In the genomic region with DNA sequence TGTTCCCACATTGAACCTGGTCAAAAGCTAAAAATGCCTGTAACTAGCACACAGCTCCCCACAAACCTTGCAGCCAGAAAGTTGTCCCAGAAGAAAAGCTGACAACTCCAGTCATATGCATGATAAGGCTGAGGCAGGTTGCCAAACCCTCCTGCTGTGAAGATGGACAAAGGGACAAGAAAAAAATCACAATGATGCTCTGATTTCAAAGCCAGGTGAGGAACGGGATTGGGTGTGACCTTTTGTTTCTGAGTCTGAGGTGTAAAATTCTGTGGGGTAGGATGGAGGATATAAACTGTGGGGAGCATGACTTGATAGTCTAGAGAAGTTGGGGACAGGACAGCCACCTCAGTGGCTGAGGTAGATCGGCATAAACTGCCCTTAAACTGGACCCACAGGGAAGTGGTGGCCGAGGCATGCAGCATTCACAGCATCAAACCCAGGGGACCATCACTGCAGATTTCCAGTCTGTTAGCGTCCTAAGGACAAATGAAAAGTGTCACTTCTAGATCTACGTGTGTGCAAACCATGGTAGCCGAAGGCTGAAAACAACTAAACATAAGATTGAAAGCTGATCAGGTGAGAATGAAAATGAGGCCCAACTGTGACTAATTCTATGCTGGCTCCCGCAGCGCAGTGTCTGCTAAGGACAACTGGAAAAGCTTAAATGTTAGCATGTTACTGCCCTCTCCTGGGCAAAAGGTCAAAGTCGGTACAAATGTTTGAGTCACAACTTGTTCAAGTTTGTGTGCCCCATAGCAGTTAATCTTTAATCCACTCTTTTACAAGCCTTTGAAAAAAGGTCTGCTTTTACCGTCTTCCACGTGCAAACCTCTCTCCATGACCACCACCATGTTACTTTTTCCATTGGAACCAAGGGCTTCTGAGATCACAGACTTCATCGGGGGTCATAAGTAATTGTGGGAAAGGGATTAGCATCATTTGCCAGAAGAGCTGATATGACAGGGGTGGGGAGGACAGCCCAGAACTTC, we compare ENCODE assay signal across 8 cellular contexts. TPM values are rescaled to one million over a fixed set of nuclear protein-coding genes. Genes with fewer than 3 reads are reported as not detected.
DNase-seq lines count a peak whose midpoint lies in the region; ATAC-seq and TF ChIP-seq lines count a peak whose summit lies in the region.

No MANE protein-coding gene starts in this region.

- no peak overlapping the region for H3K27ac Mint-ChIP-seq in stimulated activated naive CD8-positive, alpha-beta T cell treated with anti-CD3 and anti-CD28 coated beads, Interleukin-15, amount 100 ng/mL, for 72 hours

- H3K9me3 Mint-ChIP-seq in stimulated activated naive CD8-positive, alpha-beta T cell treated with anti-CD3 and anti-CD28 coated beads, Interleukin-15, amount 100 ng/mL, for 72 hours = peaks cover 9% of the 10 kb centered on the region in 2 donors

- intact Hi-C loops in left cardiac atrium (cut with DNase I) = loop anchor here in 1 of 2 donors (2.0 to 5.0 kb wide), 2 partner anchors 201 to 664 kb away; no protein-coding TSS in a partner anchor

- peak; percentile 61 for TF ChIP-seq CTCF in LNCAP (IDR thresholded peaks at IDR 0.05)

- DNase-seq in GM03348 (ENCODE audit: low spot score) (peak; percentile 50), left cardiac atrium (peak; percentile 33), activated gamma-delta T cell (lab: John Stamatoyannopoulos, UW) (no peak), dedifferentiated amniotic fluid mesenchymal stem cell (ENCODE audit: extremely low spot score) (no peak)
- peak; percentile 1 to 14 for DNase-seq in stimulated activated naive CD8-positive, alpha-beta T cell treated with anti-CD3 and anti-CD28 coated beads, Interleukin-15, amount 100 ng/mL, for 72 hours

- peaks cover 37% of the 10 kb centered on the region for H3K27me3 Mint-ChIP-seq in stimulated activated naive CD8-positive, alpha-beta T cell treated with anti-CD3 and anti-CD28 coated beads, Interleukin-15, amount 100 ng/mL, for 72 hours

- H3K4me3 Mint-ChIP-seq in stimulated activated naive CD8-positive, alpha-beta T cell treated with anti-CD3 and anti-CD28 coated beads, Interleukin-15, amount 100 ng/mL, for 72 hours = no peak overlapping the region

- peak; percentile 53 for ATAC-seq in GM21367 (IDR thresholded peaks at IDR 0.05; ENCODE audit: unreplicated experiment)
- ATAC-seq in SK-N-SH treated with all-trans-retinoic acid at 6 μM for 48 hours = peak; percentile 90
- peak; percentile 82 to 84 for ATAC-seq in left cardiac atrium
- peak; percentile 52 for ATAC-seq in stimulated activated naive CD8-positive, alpha-beta T cell treated with anti-CD3 and anti-CD28 coated beads, Interleukin-15, amount 100 ng/mL, for 72 hours

- no peaks in the 10 kb centered on the region for H3K4me1 Mint-ChIP-seq in stimulated activated naive CD8-positive, alpha-beta T cell treated with anti-CD3 and anti-CD28 coated beads, Interleukin-15, amount 100 ng/mL, for 72 hours

TF ChIP-seq in SK-N-SH treated with all-trans-retinoic acid at 6 μM for 48 hours, 23 proteins besides CTCF, POLR2A, EP300 and RAD21:
- TF ChIP-seq PPARA (CRISPR knock-in tag; IDR thresholded peaks at IDR 0.05; ENCODE audit: borderline replicate concordance) = no peak
- no peak for TF ChIP-seq ARNTL (CRISPR knock-in tag; IDR thresholded peaks at IDR 0.05; ENCODE audit: borderline replicate concordance, low read depth)
- no peak for TF ChIP-seq GLIS3 (CRISPR knock-in tag; IDR thresholded peaks at IDR 0.05)
- TF ChIP-seq BACH2 (CRISPR knock-in tag; IDR thresholded peaks at IDR 0.05; ENCODE audit: borderline replicate concordance) = no peak
- TF ChIP-seq ZC3H10 (CRISPR knock-in tag; IDR thresholded peaks at IDR 0.05) = no peak
- TF ChIP-seq ESRRG (CRISPR knock-in tag; IDR thresholded peaks at IDR 0.05) = no peak
- TF ChIP-seq CSRNP3 (CRISPR knock-in tag; IDR thresholded peaks at IDR 0.05) = no peak
- TF ChIP-seq ZFP3 (CRISPR knock-in tag; IDR thresholded peaks at IDR 0.05) = no peak
- no peak for TF ChIP-seq POU6F1 (CRISPR knock-in tag; IDR thresholded peaks at IDR 0.05; ENCODE audit: borderline replicate concordance, low read depth)
- TF ChIP-seq ZFP30 (CRISPR knock-in tag; IDR thresholded peaks at IDR 0.05) = no peak
- TF ChIP-seq SNAI2 (CRISPR knock-in tag; IDR thresholded peaks at IDR 0.05) = no peak
- TF ChIP-seq RARB (CRISPR knock-in tag; IDR thresholded peaks at IDR 0.05) = no peak
- no peak for TF ChIP-seq ISL1 (CRISPR knock-in tag; IDR thresholded peaks at IDR 0.05)
- TF ChIP-seq CSDC2 (CRISPR knock-in tag; IDR thresholded peaks at IDR 0.05) = no peak
- TF ChIP-seq, protein P1, sequence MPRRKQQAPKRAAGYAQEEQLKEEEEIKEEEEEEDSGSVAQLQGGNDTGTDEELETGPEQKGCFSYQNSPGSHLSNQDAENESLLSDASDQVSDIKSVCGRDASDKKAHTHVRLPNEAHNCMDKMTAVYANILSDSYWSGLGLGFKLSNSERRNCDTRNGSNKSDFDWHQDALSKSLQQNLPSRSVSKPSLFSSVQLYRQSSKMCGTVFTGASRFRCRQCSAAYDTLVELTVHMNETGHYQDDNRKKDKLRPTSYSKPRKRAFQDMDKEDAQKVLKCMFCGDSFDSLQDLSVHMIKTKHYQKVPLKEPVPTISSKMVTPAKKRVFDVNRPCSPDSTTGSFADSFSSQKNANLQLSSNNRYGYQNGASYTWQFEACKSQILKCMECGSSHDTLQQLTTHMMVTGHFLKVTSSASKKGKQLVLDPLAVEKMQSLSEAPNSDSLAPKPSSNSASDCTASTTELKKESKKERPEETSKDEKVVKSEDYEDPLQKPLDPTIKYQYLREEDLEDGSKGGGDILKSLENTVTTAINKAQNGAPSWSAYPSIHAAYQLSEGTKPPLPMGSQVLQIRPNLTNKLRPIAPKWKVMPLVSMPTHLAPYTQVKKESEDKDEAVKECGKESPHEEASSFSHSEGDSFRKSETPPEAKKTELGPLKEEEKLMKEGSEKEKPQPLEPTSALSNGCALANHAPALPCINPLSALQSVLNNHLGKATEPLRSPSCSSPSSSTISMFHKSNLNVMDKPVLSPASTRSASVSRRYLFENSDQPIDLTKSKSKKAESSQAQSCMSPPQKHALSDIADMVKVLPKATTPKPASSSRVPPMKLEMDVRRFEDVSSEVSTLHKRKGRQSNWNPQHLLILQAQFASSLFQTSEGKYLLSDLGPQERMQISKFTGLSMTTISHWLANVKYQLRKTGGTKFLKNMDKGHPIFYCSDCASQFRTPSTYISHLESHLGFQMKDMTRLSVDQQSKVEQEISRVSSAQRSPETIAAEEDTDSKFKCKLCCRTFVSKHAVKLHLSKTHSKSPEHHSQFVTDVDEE (CRISPR knock-in tag; IDR thresholded peaks at IDR 0.05) = no peak
- TF ChIP-seq TOX (CRISPR knock-in tag; IDR thresholded peaks at IDR 0.05; ENCODE audit: borderline replicate concordance) = no peak
- no peak for TF ChIP-seq ZNF70 (CRISPR knock-in tag; IDR thresholded peaks at IDR 0.05)
- TF ChIP-seq ZNF565 (CRISPR knock-in tag; conservative IDR thresholded peaks at IDR 0.05; ENCODE audit: low read depth) = no peak
- no peak for TF ChIP-seq TCF4 (CRISPR knock-in tag; IDR thresholded peaks at IDR 0.05; ENCODE audit: borderline replicate concordance)
- TF ChIP-seq, protein P2, sequence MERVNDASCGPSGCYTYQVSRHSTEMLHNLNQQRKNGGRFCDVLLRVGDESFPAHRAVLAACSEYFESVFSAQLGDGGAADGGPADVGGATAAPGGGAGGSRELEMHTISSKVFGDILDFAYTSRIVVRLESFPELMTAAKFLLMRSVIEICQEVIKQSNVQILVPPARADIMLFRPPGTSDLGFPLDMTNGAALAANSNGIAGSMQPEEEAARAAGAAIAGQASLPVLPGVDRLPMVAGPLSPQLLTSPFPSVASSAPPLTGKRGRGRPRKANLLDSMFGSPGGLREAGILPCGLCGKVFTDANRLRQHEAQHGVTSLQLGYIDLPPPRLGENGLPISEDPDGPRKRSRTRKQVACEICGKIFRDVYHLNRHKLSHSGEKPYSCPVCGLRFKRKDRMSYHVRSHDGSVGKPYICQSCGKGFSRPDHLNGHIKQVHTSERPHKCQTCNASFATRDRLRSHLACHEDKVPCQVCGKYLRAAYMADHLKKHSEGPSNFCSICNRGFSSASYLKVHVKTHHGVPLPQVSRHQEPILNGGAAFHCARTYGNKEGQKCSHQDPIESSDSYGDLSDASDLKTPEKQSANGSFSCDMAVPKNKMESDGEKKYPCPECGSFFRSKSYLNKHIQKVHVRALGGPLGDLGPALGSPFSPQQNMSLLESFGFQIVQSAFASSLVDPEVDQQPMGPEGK (CRISPR knock-in tag; IDR thresholded peaks at IDR 0.05; ENCODE audit: borderline replicate concordance) = no peak

RNA-seq across cellular contexts. Expression of gene GRIN2B, which starts 39.8 kb away (rescaled TPM):
- under 1 TPM; 0.29 to 0.74 TPM for total RNA-seq in left cardiac atrium

Comparison
In these comparisons a context has a peak if more than half of its experiments do, and no peak if none do; other contexts are left out.
1. DNase-seq: peak in GM03348 (single experiment), left cardiac atrium (single experiment) and stimulated activated naive CD8-positive, alpha-beta T cell treated with anti-CD3 and anti-CD28 coated beads, Interleukin-15, amount 100 ng/mL, for 72 hours (2 of 2); none in activated gamma-delta T cell (single experiment) and dedifferentiated amniotic fluid mesenchymal stem cell (single experiment).
2. Peak in every context shown above with its lines, with median percentiles within 50 percentile points of each other: ATAC-seq.